ENCODE assay signal across 3 cellular contexts in genomic region chr7:159123793-159124192, GRCh38. TPM values are rescaled to one million over a fixed set of nuclear protein-coding genes. Genes with fewer than 3 reads are reported as not detected.
"Had no signal": no experiment of that assay in that cellular context is flagged by ENCODE, and none has a peak within 500 bp of the region (broad histone marks: within the 10 kb centered on the region; RNA-seq: fewer than 3 reads in every experiment).

No MANE protein-coding gene starts in this region.

RNA-seq across cellular contexts. Expression of gene VIPR2, which starts 20.9 kb away (rescaled TPM):
- polyA plus RNA-seq: endothelial cell of umbilical vein, fibroblast of lung, foreskin keratinocyte had no signal
